Comparison of ENCODE assay signal across 1 cellular context in genomic region chr14:99520571-99521081, GRCh38.
TF ChIP-seq lines count a peak whose summit lies in the region.

No MANE protein-coding gene starts in this region.

TF ChIP-seq in IMR-90, 13 proteins besides CTCF, POLR2A, EP300 and RAD21:
- TF ChIP-seq RCOR1 (IDR thresholded peaks at IDR 0.05; ENCODE audit: insufficient replicate concordance, low read length) (no peak), MAZ (IDR thresholded peaks at IDR 0.05; ENCODE audit: borderline replicate concordance, low read depth, low read length) (no peak), NFE2L2 (IDR thresholded peaks at IDR 0.05; ENCODE audit: low read depth, low read length) (no peak), FOS (IDR thresholded peaks at IDR 0.05; ENCODE audit: low read depth, low read length) (no peak), CEBPB (IDR thresholded peaks at IDR 0.05; ENCODE audit: low read depth, low read length) (no peak), MAFK (IDR thresholded peaks at IDR 0.05; ENCODE audit: low read depth, low read length) (no peak), SMC3 (IDR thresholded peaks at IDR 0.05; ENCODE audit: low read depth, low read length) (no peak), USF2 (IDR thresholded peaks at IDR 0.05; ENCODE audit: low read depth, low read length) (no peak), ELK1 (IDR thresholded peaks at IDR 0.05; ENCODE audit: borderline replicate concordance, low read depth, low read length) (no peak), CHD1 (IDR thresholded peaks at IDR 0.05; ENCODE audit: low read depth, low read length) (no peak), BHLHE40 (IDR thresholded peaks at IDR 0.05; ENCODE audit: low read depth, low read length) (no peak), MXI1 (IDR thresholded peaks at IDR 0.05; ENCODE audit: borderline replicate concordance, low read depth, low read length) (no peak), RFX5 (IDR thresholded peaks at IDR 0.05; ENCODE audit: low read depth, low read length) (no peak)
